ENCODE assay signal across 23 cellular contexts in the genomic region with DNA sequence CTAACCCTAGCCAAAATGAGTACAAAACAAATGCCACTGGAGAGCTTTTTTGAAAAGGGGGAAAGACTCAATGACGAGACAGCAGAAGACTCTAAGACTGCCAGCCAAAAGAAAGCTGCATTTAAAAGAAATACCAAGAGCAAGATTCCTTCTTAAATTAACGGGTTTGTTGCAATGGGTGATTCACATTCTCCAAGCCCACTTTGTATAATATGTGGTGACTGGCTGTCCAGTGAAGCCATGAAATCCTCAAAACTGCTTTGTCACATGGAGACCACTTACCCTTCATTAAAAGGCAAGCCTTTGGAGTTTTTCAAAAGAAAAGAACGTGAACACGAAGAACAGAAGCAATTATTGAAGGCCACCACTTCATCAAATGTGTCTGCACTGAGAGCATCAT.
"Had no signal": no experiment of that assay in that cellular context is flagged by ENCODE, and none has a peak within 500 bp of the region (broad histone marks: within the 10 kb centered on the region; RNA-seq: fewer than 3 reads in every experiment).

No MANE protein-coding gene starts in this region.

- H3K4me1 ChIP-seq: colonic mucosa, tibial nerve, uterus had no signal

- H3K27me3 Mint-ChIP-seq: activated CD4-positive, alpha-beta T cell treated with anti-CD3 and anti-CD28 coated beads for 36 hours; activated naive CD8-positive, alpha-beta T cell; brain; central memory CD8-positive, alpha-beta T cell; stimulated activated naive CD8-positive, alpha-beta T cell treated with anti-CD3 and anti-CD28 coated beads, Interleukin-15, Interleukin-2, amounts not matched to agents 100 ng/mL and 50 ng/mL, for 24 hours had no signal

- ATAC-seq: activated CD4-positive, alpha-beta T cell treated with anti-CD3 and anti-CD28 coated beads for 36 hours; left lobe of liver had no signal

- H3K9me3 Mint-ChIP-seq: central memory CD8-positive, alpha-beta T cell; stimulated activated naive CD8-positive, alpha-beta T cell treated with anti-CD3 and anti-CD28 coated beads, Interleukin-15, Interleukin-2, amounts not matched to agents 100 ng/mL and 50 ng/mL, for 24 hours had no signal

- H3K27me3 ChIP-seq: colonic mucosa, esophagus muscularis mucosa, hepatocyte, sigmoid colon, tibial nerve, uterus had no signal

- H3K9me3 ChIP-seq: colonic mucosa, esophagus muscularis mucosa, sigmoid colon, uterus had no signal

- H3K27ac ChIP-seq: colonic mucosa, esophagus muscularis mucosa, hepatocyte, sigmoid colon, tibial nerve, uterus had no signal

- DNase-seq: activated CD4-positive, alpha-beta T cell treated with anti-CD3 and anti-CD28 coated beads for 36 hours; activated CD4-positive, alpha-beta T cell treated with anti-CD3 and anti-CD28 coated beads, Interleukin-2, amount 50 U/mL, for 48 hours; colonic mucosa; midbrain; nucleus accumbens; posterior cingulate gyrus; sigmoid colon; stimulated activated CD4-positive, alpha-beta T cell treated with anti-CD3 and anti-CD28 coated beads, Interleukin-12 subunit alpha, Interleukin-12 subunit beta, amount 100 ng/mL, for 4 hours; stimulated activated CD4-positive, alpha-beta T cell treated with anti-CD3 and anti-CD28 coated beads, Interleukin-1b, Interleukin-23, amount 100 ng/mL, for 48 hours; T1000; uterus had no signal

- H3K4me1 Mint-ChIP-seq: activated CD4-positive, alpha-beta T cell treated with anti-CD3 and anti-CD28 coated beads for 36 hours; central memory CD8-positive, alpha-beta T cell had no signal

- H3K4me3 Mint-ChIP-seq: activated CD4-positive, alpha-beta T cell treated with anti-CD3 and anti-CD28 coated beads for 36 hours; activated naive CD8-positive, alpha-beta T cell; brain; central memory CD8-positive, alpha-beta T cell; nephron; stimulated activated naive CD8-positive, alpha-beta T cell treated with anti-CD3 and anti-CD28 coated beads, Interleukin-15, Interleukin-2, amounts not matched to agents 100 ng/mL and 50 ng/mL, for 24 hours had no signal

- H3K36me3 ChIP-seq: colonic mucosa, uterus had no signal

- H3K27ac Mint-ChIP-seq: activated CD4-positive, alpha-beta T cell treated with anti-CD3 and anti-CD28 coated beads for 36 hours; activated naive CD8-positive, alpha-beta T cell; nephron; stimulated activated naive CD8-positive, alpha-beta T cell treated with anti-CD3 and anti-CD28 coated beads, Interleukin-15, Interleukin-2, amounts not matched to agents 100 ng/mL and 50 ng/mL, for 24 hours had no signal

- FAIRE-seq: endometrium, islet of Langerhans had no signal

- H3K4me3 ChIP-seq: colonic mucosa, esophagus muscularis mucosa, hepatocyte, lung, sigmoid colon, tibial nerve, uterus had no signal
